Comparison of ENCODE assay signal across 8 cellular contexts in genomic region chr3:50355829-50356552, GRCh38. TPM values are rescaled to one million over a fixed set of nuclear protein-coding genes. Genes with fewer than 3 reads are reported as not detected.
DNase-seq lines count a peak whose midpoint lies in the region; ATAC-seq and TF ChIP-seq lines count a peak whose summit lies in the region.
"Had no signal": no experiment of that assay in that cellular context is flagged by ENCODE, and none has a peak within 500 bp of the region (broad histone marks: within the 10 kb centered on the region; RNA-seq: fewer than 3 reads in every experiment).

No MANE protein-coding gene starts in this region.

- H3K27ac ChIP-seq in CD8-positive, alpha-beta T cell (ENCODE audit: low read depth, low read length) = no peak overlapping the region
- no peak overlapping the region for H3K27ac ChIP-seq in muscle layer of colon (ENCODE audit: low read depth, low read length)

- H3K9me3 Mint-ChIP-seq in CD8-positive, alpha-beta T cell = no peaks in the 10 kb centered on the region
- no peaks in the 10 kb centered on the region for H3K9me3 Mint-ChIP-seq in activated CD8-positive, alpha-beta T cell treated with anti-CD3 and anti-CD28 coated beads for 36 hours

- H3K9ac ChIP-seq in muscle layer of colon (ENCODE audit: low read length) = peak overlapping the region; percentile 95

- DNase-seq in CD8-positive, alpha-beta T cell = no peak
- DNase-seq in activated CD8-positive, alpha-beta T cell treated with anti-CD3 and anti-CD28 coated beads for 36 hours = no peak
- DNase-seq in cerebellar nuclear complex (lab: John Stamatoyannopoulos, UW) (no peak), NCI-H226 (no peak)
- DNase-seq in stimulated activated CD4-positive, alpha-beta T cell treated with anti-CD3 and anti-CD28 coated beads, Interleukin-15, amount 100 ng/mL, for 24 hours = no peak
- DNase-seq: amniotic stem cell had no signal

- peak overlapping the region; percentile 62 for H3K27ac Mint-ChIP-seq in CD8-positive, alpha-beta T cell
- H3K27ac Mint-ChIP-seq in activated CD8-positive, alpha-beta T cell treated with anti-CD3 and anti-CD28 coated beads for 36 hours = peak overlapping the region; percentile 42

- peaks cover 50% of the 10 kb centered on the region for H3K36me3 Mint-ChIP-seq in CD8-positive, alpha-beta T cell
- peaks cover 25% of the 10 kb centered on the region for H3K36me3 Mint-ChIP-seq in activated CD8-positive, alpha-beta T cell treated with anti-CD3 and anti-CD28 coated beads for 36 hours (ENCODE audit: low read depth)

- POLR2A ChIA-PET in CD8-positive, alpha-beta T cell (lab: Charles Lee) = interaction anchor here (1.3 to 12.4 kb wide), 3 partner anchors 15 to 21 kb away, joined by 5 to 129 read pairs (median 12); partner anchors contain the start of gene RASSF1
- POLR2A ChIA-PET in activated CD8-positive, alpha-beta T cell treated with anti-CD3 and anti-CD28 coated beads for 36 hours (lab: Charles Lee) = interaction anchor here (1.3 kb wide), 1 partner anchor 91 kb away, joined by 3 read pairs; no protein-coding TSS in a partner anchor

- H3K27me3 ChIP-seq in CD8-positive, alpha-beta T cell (ENCODE audit: insufficient read depth, low read length) = no peaks in the 10 kb centered on the region
- H3K27me3 ChIP-seq in muscle layer of colon (ENCODE audit: control insufficient read depth in 1 of 2, insufficient read depth in 2 of 2, low read length in 2 of 2) = no peaks in the 10 kb centered on the region

- no peak for TF ChIP-seq CTCF in CD8-positive, alpha-beta T cell (IDR thresholded peaks at IDR 0.05)
- no peak for TF ChIP-seq CTCF in activated CD8-positive, alpha-beta T cell treated with anti-CD3 and anti-CD28 coated beads for 36 hours (IDR thresholded peaks at IDR 0.05)

- ATAC-seq in CD8-positive, alpha-beta T cell = no peak
- no peak for ATAC-seq in activated CD8-positive, alpha-beta T cell treated with anti-CD3 and anti-CD28 coated beads for 36 hours

- peaks cover 19% of the 10 kb centered on the region for H3K36me3 ChIP-seq in CD8-positive, alpha-beta T cell (ENCODE audit: insufficient read depth, low read length)
- peaks cover 53% of the 10 kb centered on the region for H3K36me3 ChIP-seq in muscle layer of colon (ENCODE audit: insufficient read depth, low read length)
- H3K36me3 ChIP-seq: prostate gland had no signal

- H3K4me3 Mint-ChIP-seq in CD8-positive, alpha-beta T cell = peak overlapping the region; percentile 97
- peak overlapping the region; percentile 88 for H3K4me3 Mint-ChIP-seq in activated CD8-positive, alpha-beta T cell treated with anti-CD3 and anti-CD28 coated beads for 36 hours

- CTCF ChIA-PET in CD8-positive, alpha-beta T cell (lab: Charles Lee) = interaction anchor here (1.2 to 3.7 kb wide), 5 partner anchors 8 to 186 kb away, joined by 4 to 23 read pairs (median 6); partner anchors contain the start of genes HYAL3, NAA80 and ZMYND10
- CTCF ChIA-PET in activated CD8-positive, alpha-beta T cell treated with anti-CD3 and anti-CD28 coated beads for 36 hours (lab: Charles Lee) = interaction anchor here (2.9 kb wide), 1 partner anchor 8 kb away, joined by 19 read pairs; no protein-coding TSS in a partner anchor

- peaks cover 59% of the 10 kb centered on the region for H3K4me1 Mint-ChIP-seq in CD8-positive, alpha-beta T cell (ENCODE audit: low read depth)
- peaks cover 48% of the 10 kb centered on the region for H3K4me1 Mint-ChIP-seq in activated CD8-positive, alpha-beta T cell treated with anti-CD3 and anti-CD28 coated beads for 36 hours (ENCODE audit: low read depth)

- H3K9me3 ChIP-seq in CD8-positive, alpha-beta T cell (ENCODE audit: low read length) = no peaks in the 10 kb centered on the region
- no peaks in the 10 kb centered on the region for H3K9me3 ChIP-seq in muscle layer of colon (ENCODE audit: low read length)
- H3K9me3 ChIP-seq: prostate gland had no signal

- H3K4me1 ChIP-seq in CD8-positive, alpha-beta T cell (ENCODE audit: insufficient read depth, low read length) = peaks cover 43% of the 10 kb centered on the region
- H3K4me1 ChIP-seq in muscle layer of colon (ENCODE audit: insufficient read depth, low read length) = peaks cover 41% of the 10 kb centered on the region

- no peaks in the 10 kb centered on the region for H3K27me3 Mint-ChIP-seq in CD8-positive, alpha-beta T cell (ENCODE audit: low read depth)
- no peaks in the 10 kb centered on the region for H3K27me3 Mint-ChIP-seq in activated CD8-positive, alpha-beta T cell treated with anti-CD3 and anti-CD28 coated beads for 36 hours

- no peak overlapping the region for H3K4me3 ChIP-seq in CD8-positive, alpha-beta T cell (ENCODE audit: low read depth, low read length)
- H3K4me3 ChIP-seq in muscle layer of colon (ENCODE audit: low read depth in 1 of 2, low read length in 2 of 2) = peak overlapping the region in 1 of 2 donors; percentile 94

- intact Hi-C loops in CD8-positive, alpha-beta T cell (cut with DNase I, micrococcal nuclease) = loop anchor here in 1 of 2 experiments (5.0 to 10.0 kb wide), 3 partner anchors 1341 to 1929 kb away; partner anchors contain the start of genes DALRD3, GLYCTK and RPL29
- intact Hi-C loops in activated CD8-positive, alpha-beta T cell treated with anti-CD3 and anti-CD28 coated beads for 36 hours (cut with micrococcal nuclease) = no loop called here

RNA-seq across cellular contexts. Expression of gene TMEM115, which starts 3.3 kb away (rescaled TPM):
- 10 to 100 TPM; 15.2 to 17.8 TPM for total RNA-seq in CD8-positive, alpha-beta T cell
- total RNA-seq in activated CD8-positive, alpha-beta T cell treated with anti-CD3 and anti-CD28 coated beads for 36 hours = 10 to 100 TPM; 15.2 to 16.8 TPM

RNA-seq across cellular contexts. Expression of gene CYB561D2, which starts 5.3 kb away (rescaled TPM):
- total RNA-seq in CD8-positive, alpha-beta T cell = 10 to 100 TPM; 24.2 to 24.3 TPM
- 10 to 100 TPM; 17.1 to 18.2 TPM for total RNA-seq in activated CD8-positive, alpha-beta T cell treated with anti-CD3 and anti-CD28 coated beads for 36 hours

RNA-seq across cellular contexts. Expression of gene NPRL2, which starts 5.4 kb away (rescaled TPM):
- 10 to 100 TPM; 28.7 to 30.9 TPM for total RNA-seq in CD8-positive, alpha-beta T cell
- total RNA-seq in activated CD8-positive, alpha-beta T cell treated with anti-CD3 and anti-CD28 coated beads for 36 hours = 10 to 100 TPM; 41.3 to 44.7 TPM

RNA-seq across cellular contexts. Expression of gene ZMYND10, which starts 10.5 kb away (rescaled TPM):
- 1 to 10 TPM; 1.2 to 1.6 TPM for total RNA-seq in CD8-positive, alpha-beta T cell
- total RNA-seq in activated CD8-positive, alpha-beta T cell treated with anti-CD3 and anti-CD28 coated beads for 36 hours = 1 to 10 TPM; 1.5 to 2.6 TPM

RNA-seq across cellular contexts. Expression of gene RASSF1, which starts 15.4 kb away (rescaled TPM):
- 10 to 100 TPM; 88.7 to 89.3 TPM for total RNA-seq in CD8-positive, alpha-beta T cell
- 10 to 100 TPM; 75.8 to 76.5 TPM for total RNA-seq in activated CD8-positive, alpha-beta T cell treated with anti-CD3 and anti-CD28 coated beads for 36 hours
